Comparison of ENCODE assay signal across 1 cellular context in genomic region chr9:37903581-37903830, GRCh38.
TF ChIP-seq lines count a peak whose summit lies in the region.

No MANE protein-coding gene starts in this region.

TF ChIP-seq in HepG2, 621 proteins besides CTCF, POLR2A, EP300 and RAD21 (continued from another document):
- TF ChIP-seq REL (CRISPR knock-in tag; conservative IDR thresholded peaks at IDR 0.05), result 0 out of 2 replicates have a peak, but pooled peaks have one; percentile 16
- TF ChIP-seq ZKSCAN1 (IDR thresholded peaks at IDR 0.05; ENCODE audit: low read length), result no peak
- 0 out of 2 replicates have a peak, but pooled peaks have one; percentile 10 for TF ChIP-seq SNAPC5 (CRISPR knock-in tag; IDR thresholded peaks at IDR 0.05; ENCODE audit: borderline replicate concordance)
- no peak for TF ChIP-seq ZBTB7B (CRISPR knock-in tag; IDR thresholded peaks at IDR 0.05)
- TF ChIP-seq NKX3-1 (CRISPR knock-in tag; IDR thresholded peaks at IDR 0.05), result no peak
- TF ChIP-seq ZNF557 (CRISPR knock-in tag; IDR thresholded peaks at IDR 0.05), result 0 out of 2 replicates have a peak, but pooled peaks have one; percentile 22
- TF ChIP-seq GATA4 (IDR thresholded peaks at IDR 0.05; ENCODE audit: borderline replicate concordance, low read depth), result no peak
- TF ChIP-seq FOXC1 (CRISPR knock-in tag; IDR thresholded peaks at IDR 0.05; ENCODE audit: borderline replicate concordance), result no peak
- TF ChIP-seq ZBTB14 (CRISPR knock-in tag; IDR thresholded peaks at IDR 0.05), result 0 out of 2 replicates have a peak, but pooled peaks have one; percentile 7
- TF ChIP-seq ZNF34 (CRISPR knock-in tag; IDR thresholded peaks at IDR 0.05; ENCODE audit: borderline replicate concordance), result 0 out of 2 replicates have a peak, but pooled peaks have one; percentile 43
- TF ChIP-seq USF2 (IDR thresholded peaks at IDR 0.05; ENCODE audit: low read depth, low read length), result no peak
- no peak for TF ChIP-seq USF2 (CRISPR knock-in tag; IDR thresholded peaks at IDR 0.05; ENCODE audit: borderline replicate concordance)
- TF ChIP-seq ZHX2 (IDR thresholded peaks at IDR 0.05; ENCODE audit: low read depth), result no peak
- no peak for TF ChIP-seq ZHX2 (CRISPR knock-in tag; IDR thresholded peaks at IDR 0.05; ENCODE audit: borderline replicate concordance)
- TF ChIP-seq ZNF264 (CRISPR knock-in tag; IDR thresholded peaks at IDR 0.05), result 0 out of 2 replicates have a peak, but pooled peaks have one; percentile 3
- TF ChIP-seq HIC2 (CRISPR knock-in tag; IDR thresholded peaks at IDR 0.05; ENCODE audit: low read depth), result 0 out of 2 replicates have a peak, but pooled peaks have one; percentile 39
- TF ChIP-seq ZNF839 (CRISPR knock-in tag; IDR thresholded peaks at IDR 0.05; ENCODE audit: borderline replicate concordance), result peak; percentile 71; the same call in 1 of the 2 replicates
- TF ChIP-seq HOXA7 (CRISPR knock-in tag; IDR thresholded peaks at IDR 0.05), result no peak
- 0 out of 2 replicates have a peak, but pooled peaks have one; percentile 23 for TF ChIP-seq ZNF780A (CRISPR knock-in tag; IDR thresholded peaks at IDR 0.05)
